In the genomic region with DNA sequence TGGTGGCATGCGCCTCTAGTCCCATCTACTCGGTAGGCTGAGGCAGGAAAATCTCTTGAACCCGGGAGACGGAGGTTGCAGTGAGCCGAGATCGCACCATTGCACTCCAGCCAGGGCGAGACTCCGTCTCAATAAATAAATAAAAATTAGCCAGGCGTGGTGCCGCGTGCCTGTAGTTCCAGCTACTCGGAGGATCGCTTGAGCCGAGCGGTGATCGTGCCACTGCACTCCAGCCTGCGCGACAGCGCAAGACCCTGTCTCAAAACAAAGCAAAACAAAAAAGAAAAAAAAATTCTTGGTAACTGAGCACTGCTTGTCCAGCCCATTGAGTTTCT, we compare ENCODE assay signal across 5 cellular contexts. TPM values are rescaled to one million over a fixed set of nuclear protein-coding genes. Genes with fewer than 3 reads are reported as not detected.
DNase-seq lines count a peak whose midpoint lies in the region; ATAC-seq and TF ChIP-seq lines count a peak whose summit lies in the region.

No MANE protein-coding gene starts in this region.

- no peaks in the 10 kb centered on the region for H3K27me3 ChIP-seq in SJSA1 (replicated peaks)
- no peaks in the 10 kb centered on the region for H3K27me3 ChIP-seq in foreskin keratinocyte

- no peaks in the 10 kb centered on the region for H3K9me3 ChIP-seq in SJSA1 (replicated peaks)

- peaks cover 13% of the 10 kb centered on the region for H3K4me1 ChIP-seq in SJSA1 (replicated peaks)
- H3K4me1 ChIP-seq in foreskin keratinocyte: no peaks in the 10 kb centered on the region

- peak overlapping the region; percentile 60 for H3K4me3 ChIP-seq in SJSA1

- no peak for TF ChIP-seq CTCF in foreskin keratinocyte (conservative IDR thresholded peaks at IDR 0.05)

- peaks cover 82% of the 10 kb centered on the region for H3K36me3 ChIP-seq in SJSA1

- no peak for DNase-seq in SJSA1 (ENCODE audit: low read depth in 1 of 2, low spot score in 2 of 2)
- DNase-seq in foreskin keratinocyte: no peak
- DNase-seq in NCI-H2171 (lab: John Stamatoyannopoulos, UW): no peak

- peak overlapping the region; percentile 51 for H3K27ac ChIP-seq in SJSA1
- peak overlapping the region; percentile 17 for H3K27ac ChIP-seq in foreskin keratinocyte
- H3K27ac ChIP-seq in temporal lobe (ENCODE audit: low read depth, low read length): peak overlapping the region; percentile 84

- ATAC-seq in foreskin keratinocyte (no peak), GM21447 (IDR thresholded peaks at IDR 0.05; ENCODE audit: unreplicated experiment) (no peak)

RNA-seq across cellular contexts. Expression of gene WDR55, which starts 0.7 kb away (rescaled TPM):
- 16.0 and 20.8 TPM in 2 replicates for total RNA-seq in SJSA1 (2014; rRNA removed; shearing (Covaris generic))
- total RNA-seq in foreskin keratinocyte (27.7 and 28.1 TPM in 2 replicates), temporal lobe (11.8 TPM)
- polyA plus RNA-seq in foreskin keratinocyte: 17.4 and 17.5 TPM in 2 replicates

RNA-seq across cellular contexts. Expression of gene DND1, which starts 9.4 kb away (rescaled TPM):
- 0.16 and 1.2 TPM in 2 replicates for total RNA-seq in SJSA1 (2014; rRNA removed; shearing (Covaris generic))
- total RNA-seq in foreskin keratinocyte (0.35 and 0.44 TPM in 2 replicates), temporal lobe (0.74 TPM)
- polyA plus RNA-seq in foreskin keratinocyte: 0.47 and 0.57 TPM in 2 replicates

RNA-seq across cellular contexts. Expression of gene IK, which starts 16.4 kb away (rescaled TPM):
- total RNA-seq in SJSA1 (2014; rRNA removed; shearing (Covaris generic)): 130 and 154 TPM in 2 replicates
- total RNA-seq in foreskin keratinocyte: 77.8 and 92.6 TPM in 2 replicates
- polyA plus RNA-seq in foreskin keratinocyte: 65.2 and 72.9 TPM in 2 replicates
- 65.4 TPM for total RNA-seq in temporal lobe

RNA-seq across cellular contexts. Expression of gene NDUFA2, which starts 16.6 kb away (rescaled TPM):
- total RNA-seq in SJSA1 (2014; rRNA removed; shearing (Covaris generic)): 125 and 176 TPM in 2 replicates
- total RNA-seq in foreskin keratinocyte (51.7 and 59.5 TPM in 2 replicates), temporal lobe (17.9 TPM)
- polyA plus RNA-seq in foreskin keratinocyte: 89.6 and 99.0 TPM in 2 replicates

RNA-seq across cellular contexts. Expression of gene TMCO6, which starts 24.7 kb away (rescaled TPM):
- total RNA-seq in SJSA1 (2014; rRNA removed; shearing (Covaris generic)): 17.9 and 100 TPM in 2 replicates
- total RNA-seq in foreskin keratinocyte (9.8 and 11.3 TPM in 2 replicates), temporal lobe (9.3 TPM)
- polyA plus RNA-seq in foreskin keratinocyte: 8.8 and 8.9 TPM in 2 replicates

Comparison
In these comparisons a context has a peak if more than half of its experiments do, and no peak if none do; other contexts are left out.
1. H3K27ac ChIP-seq: peak in every context shown above with its lines; median percentile 84 in temporal lobe; 51 in SJSA1; 17 in foreskin keratinocyte.